ENCODE assay signal across 8 cellular contexts in genomic region chr19:35000338-35000646, GRCh38. TPM values are rescaled to one million over a fixed set of nuclear protein-coding genes. Genes with fewer than 3 reads are reported as not detected.
DNase-seq lines count a peak whose midpoint lies in the region; ATAC-seq and TF ChIP-seq lines count a peak whose summit lies in the region.

No MANE protein-coding gene starts in this region.

- H3K27me3 Mint-ChIP-seq in T-helper 1 cell treated with Interleukin-12 subunit alpha and Interleukin-12 subunit beta and Interleukin-4 antibody, amounts not matched to agents 30 μg/mL and 1 μg/mL, for 36 hours (ENCODE audit: low read depth) = no peaks in the 10 kb centered on the region
- no peaks in the 10 kb centered on the region for H3K27me3 Mint-ChIP-seq in activated naive CD8-positive, alpha-beta T cell treated with anti-CD3 and anti-CD28 coated beads, Interleukin-2, amount 50 U/mL, for 24 hours

- H3K27ac ChIP-seq in thymus (ENCODE audit: low read depth) = peak overlapping the region; percentile 97

- H3K9me3 Mint-ChIP-seq in T-helper 1 cell treated with Interleukin-12 subunit alpha and Interleukin-12 subunit beta and Interleukin-4 antibody, amounts not matched to agents 30 μg/mL and 1 μg/mL, for 36 hours = no peaks in the 10 kb centered on the region
- no peaks in the 10 kb centered on the region for H3K9me3 Mint-ChIP-seq in activated naive CD8-positive, alpha-beta T cell treated with anti-CD3 and anti-CD28 coated beads, Interleukin-2, amount 50 U/mL, for 24 hours

- peaks cover 39% of the 10 kb centered on the region for H3K4me1 ChIP-seq in thymus (ENCODE audit: control insufficient read depth, insufficient read depth, low read length)

- no peak overlapping the region for H3K27ac Mint-ChIP-seq in T-helper 1 cell treated with Interleukin-12 subunit alpha and Interleukin-12 subunit beta and Interleukin-4 antibody, amounts not matched to agents 30 μg/mL and 1 μg/mL, for 36 hours
- no peak overlapping the region for H3K27ac Mint-ChIP-seq in activated naive CD8-positive, alpha-beta T cell treated with anti-CD3 and anti-CD28 coated beads, Interleukin-2, amount 50 U/mL, for 24 hours

- intact Hi-C loops in left colon (cut with DNase I, micrococcal nuclease) = no loop called here

- TF ChIP-seq POLR2A in erythroblast (IDR thresholded peaks at IDR 0.05; ENCODE audit: low read length) = no peak

- H3K9me3 ChIP-seq in thymus (ENCODE audit: control insufficient read depth) = peaks cover under 1% of the 10 kb centered on the region

- no peak for ATAC-seq in activated naive CD8-positive, alpha-beta T cell treated with anti-CD3 and anti-CD28 coated beads, Interleukin-2, amount 50 U/mL, for 24 hours
- peak; percentile 70 for ATAC-seq in left colon

- peaks cover 50% of the 10 kb centered on the region for H3K4me1 Mint-ChIP-seq in T-helper 1 cell treated with Interleukin-12 subunit alpha and Interleukin-12 subunit beta and Interleukin-4 antibody, amounts not matched to agents 30 μg/mL and 1 μg/mL, for 36 hours (ENCODE audit: low read depth)
- H3K4me1 Mint-ChIP-seq in activated naive CD8-positive, alpha-beta T cell treated with anti-CD3 and anti-CD28 coated beads, Interleukin-2, amount 50 U/mL, for 24 hours = peaks cover 68% of the 10 kb centered on the region

- H3K4me3 ChIP-seq in thymus (ENCODE audit: low read length) = peak overlapping the region; percentile 84

- H3K36me3 Mint-ChIP-seq in T-helper 1 cell treated with Interleukin-12 subunit alpha and Interleukin-12 subunit beta and Interleukin-4 antibody, amounts not matched to agents 30 μg/mL and 1 μg/mL, for 36 hours (ENCODE audit: low read depth) = peaks cover 8% of the 10 kb centered on the region
- H3K36me3 Mint-ChIP-seq in activated naive CD8-positive, alpha-beta T cell treated with anti-CD3 and anti-CD28 coated beads, Interleukin-2, amount 50 U/mL, for 24 hours (ENCODE audit: low read depth) = peaks cover 31% of the 10 kb centered on the region

- H3K36me3 ChIP-seq in thymus (ENCODE audit: control insufficient read depth, insufficient read depth) = peaks cover 6% of the 10 kb centered on the region

- WGBS in thymus = 1% methylated on average over 37 of the region's 37 CpGs

- DNase-seq in T-helper 1 cell = no peak
- no peak for DNase-seq in activated naive CD8-positive, alpha-beta T cell treated with anti-CD3 and anti-CD28 coated beads, Interleukin-2, amount 50 U/mL, for 24 hours
- DNase-seq in left colon = peak in 1 of 2 donors; percentile 87
- DNase-seq in NCI-H446 (lab: John Stamatoyannopoulos, UW) = no peak
- no peak for DNase-seq in cortex of kidney (lab: John Stamatoyannopoulos, UW)
- DNase-seq in erythroblast (lab: John Stamatoyannopoulos, UW) = no peak

- H3K4me3 Mint-ChIP-seq in T-helper 1 cell treated with Interleukin-12 subunit alpha and Interleukin-12 subunit beta and Interleukin-4 antibody, amounts not matched to agents 30 μg/mL and 1 μg/mL, for 36 hours = peak overlapping the region; percentile 21
- H3K4me3 Mint-ChIP-seq in activated naive CD8-positive, alpha-beta T cell treated with anti-CD3 and anti-CD28 coated beads, Interleukin-2, amount 50 U/mL, for 24 hours = peak overlapping the region; percentile 79

- no peaks in the 10 kb centered on the region for H3K27me3 ChIP-seq in thymus (ENCODE audit: control insufficient read depth, insufficient read depth)

RNA-seq across cellular contexts. Expression of gene GRAMD1A, which starts 0.2 kb away (rescaled TPM):
- total RNA-seq in left colon = 10 to 100 TPM; 17.1 to 32.3 TPM
- polyA plus RNA-seq in thymus = 51.9 TPM

RNA-seq across cellular contexts. Expression of gene SCN1B, which starts 30.0 kb away (rescaled TPM):
- total RNA-seq in left colon = 1 to 10 TPM; 2.2 to 4.1 TPM
- polyA plus RNA-seq in thymus = 3.4 TPM

RNA-seq across cellular contexts. Expression of gene ZNF792, which starts 36.3 kb away (rescaled TPM):
- total RNA-seq in left colon = 1 to 10 TPM; 5.8 to 6.4 TPM
- polyA plus RNA-seq in thymus = 2.6 TPM

RNA-seq across cellular contexts. Expression of gene HPN, which starts 41.2 kb away (rescaled TPM):
- total RNA-seq in left colon = 1 to 10 TPM in 1 of 2 donors, under 1 TPM in 1; 0.95 to 1.1 TPM
- 0.82 TPM for polyA plus RNA-seq in thymus
